ENCODE assay signal across 27 cellular contexts in the genomic region with DNA sequence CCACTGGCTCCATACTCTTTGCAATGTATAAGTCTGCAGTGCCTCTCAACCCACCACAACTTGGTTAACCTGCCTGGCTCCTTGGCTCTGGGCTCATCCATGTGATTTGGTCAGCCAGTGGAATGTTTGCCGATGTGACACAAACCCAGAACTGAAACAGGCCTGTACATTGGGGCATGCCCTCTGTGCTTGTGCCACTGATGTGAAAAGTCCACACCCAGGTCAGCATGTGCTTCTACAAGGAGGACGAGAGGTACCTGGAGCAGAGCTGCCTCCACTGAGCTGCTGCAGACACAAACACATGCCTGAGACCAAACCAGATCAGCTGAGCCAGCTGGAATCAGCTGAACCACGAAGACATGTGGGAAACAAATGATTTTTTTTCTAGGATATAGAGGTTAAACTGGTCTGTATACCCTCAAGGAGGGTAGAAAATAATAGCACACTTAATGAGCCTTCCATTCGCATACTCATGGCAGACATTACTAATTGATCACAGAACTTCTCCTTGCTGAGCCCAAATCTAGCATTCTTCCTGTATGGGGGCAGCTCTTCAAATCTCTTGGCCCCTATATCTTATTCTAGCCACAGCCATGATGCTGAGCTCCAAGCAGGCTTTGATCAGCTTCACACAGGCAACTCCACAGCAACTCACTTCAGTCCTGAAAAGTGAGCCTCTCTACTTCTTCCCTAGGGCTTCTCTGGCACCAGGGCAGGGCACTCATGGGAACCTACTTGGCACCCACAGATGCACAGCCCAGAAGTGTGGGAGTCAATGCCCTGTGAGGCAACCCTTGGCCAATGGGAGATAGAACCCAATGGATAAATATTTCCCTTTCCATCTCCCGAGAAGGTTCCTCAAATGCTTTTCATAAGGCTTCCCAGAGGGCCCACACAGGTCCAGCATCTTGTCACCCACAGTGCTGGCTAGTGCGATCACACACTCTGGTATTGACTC.
"Had no signal": no experiment of that assay in that cellular context is flagged by ENCODE, and none has a peak within 500 bp of the region (broad histone marks: within the 10 kb centered on the region; RNA-seq: fewer than 3 reads in every experiment).

No MANE protein-coding gene starts in this region.

- H3K4me1 ChIP-seq: pancreas had no signal

- H3K27ac ChIP-seq: neutrophil, pancreas, psoas muscle, skin epidermis, spleen, stomach, thoracic aorta, upper lobe of left lung, vagina had no signal

- FAIRE-seq: pancreas, urothelium cell line had no signal

- H3K27me3 ChIP-seq: neutrophil, pancreas, spleen, stomach, thyroid gland, tibial nerve, upper lobe of left lung, vagina had no signal

- H3K4me2 ChIP-seq: smooth muscle cell had no signal

- H3K36me3 ChIP-seq: neutrophil, pancreas had no signal

- ATAC-seq: naive thymus-derived CD8-positive, alpha-beta T cell; natural killer cell treated with Interleukin-12 subunit alpha and Interleukin-12 subunit beta and Interleukin-15 and Interleukin-18, amount 100 ng/mL, for 72 hours; pancreas; psoas muscle; right cardiac atrium; sciatic nerve; stimulated activated memory B cell treated with anti-CD40 and anti-IgM and Interleukin-4, amounts not matched to agents 10 μg/mL and 1 μg/mL and 100 μg/mL, for 72 hours had no signal

- DNase-seq: naive thymus-derived CD8-positive, alpha-beta T cell; nephron progenitor cell; nucleus accumbens; pancreas; psoas muscle; right cardiac atrium; spleen; stimulated activated CD4-positive, alpha-beta T cell treated with anti-CD3 and anti-CD28 coated beads, Interleukin-12 subunit alpha, Interleukin-12 subunit beta, amount 100 ng/mL, for 4 hours; stimulated activated CD4-positive, alpha-beta T cell treated with anti-CD3 and anti-CD28 coated beads, Interleukin-1b, Interleukin-23, amount 100 ng/mL, for 48 hours; stimulated activated CD4-positive, alpha-beta T cell treated with anti-CD3 and anti-CD28 coated beads, Interleukin-4, amount 100 ng/mL, for 1 hour; stimulated activated CD4-positive, alpha-beta T cell treated with anti-CD3 and anti-CD28 coated beads, Interleukin-4, amount 100 ng/mL, for 4 hours; stimulated activated CD8-positive, alpha-beta memory T cell treated with anti-CD3 and anti-CD28 coated beads, Interleukin-4, amount 100 ng/mL, for 48 hours; stimulated activated naive CD4-positive, alpha-beta T cell; stomach; thyroid gland; trophoblast cell; upper lobe of left lung had no signal

- H3K4me3 ChIP-seq: pancreas, psoas muscle, skin epidermis, smooth muscle cell, spleen, stomach, thoracic aorta, thyroid gland, tibial nerve, upper lobe of left lung, vagina had no signal

- H3K9me3 ChIP-seq: neutrophil, pancreas, psoas muscle, spleen, stomach, thoracic aorta, thyroid gland, tibial nerve, upper lobe of left lung, vagina had no signal
